Comparison of ENCODE assay signal across 2 cellular contexts in the genomic region with DNA sequence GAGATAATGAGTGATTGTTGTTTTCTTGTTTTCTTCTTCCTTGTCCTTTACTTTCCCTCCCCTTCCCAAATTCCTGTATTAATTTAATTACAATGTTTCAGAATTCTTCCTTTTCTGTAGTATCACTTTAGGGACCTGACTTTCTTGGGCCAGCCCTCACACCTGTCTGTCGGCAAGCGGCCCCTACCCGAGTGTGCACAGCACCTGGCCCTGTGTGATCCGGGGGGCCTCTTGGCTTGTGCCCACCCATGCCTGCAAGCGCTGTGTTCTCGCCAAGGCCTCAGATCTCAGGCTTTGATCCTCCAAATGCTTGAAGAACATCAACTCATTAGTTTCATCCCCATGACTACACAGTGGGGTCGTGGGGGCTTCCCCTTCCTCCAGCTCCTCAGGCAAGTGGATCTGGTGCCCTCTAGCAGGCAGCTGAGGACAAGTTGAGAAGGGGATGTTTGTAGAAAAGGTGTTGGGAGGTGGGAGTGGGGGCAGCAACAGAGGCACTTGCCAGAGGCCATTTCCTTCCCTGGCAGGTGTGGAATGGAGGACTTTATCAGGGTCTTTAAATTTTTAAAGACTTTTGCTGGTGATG.
TF ChIP-seq lines count a peak whose summit lies in the region.

No MANE protein-coding gene starts in this region.

TF ChIP-seq in HCT116, 20 proteins besides CTCF, POLR2A, EP300 and RAD21:
- TF ChIP-seq EZH2phosphoT487 (IDR thresholded peaks at IDR 0.05; ENCODE audit: borderline replicate concordance) (no peak), YY1 (IDR thresholded peaks at IDR 0.05; ENCODE audit: extremely low read depth, insufficient replicate concordance, low read depth, low read length) (no peak), SP1 (IDR thresholded peaks at IDR 0.05; ENCODE audit: low read depth) (no peak), ZFX (IDR thresholded peaks at IDR 0.05) (no peak), EGR1 (IDR thresholded peaks at IDR 0.05; ENCODE audit: low read depth) (no peak), CBX3 (IDR thresholded peaks at IDR 0.05; ENCODE audit: low read depth) (no peak), SRF (IDR thresholded peaks at IDR 0.05; ENCODE audit: low read depth) (no peak), CEBPB (IDR thresholded peaks at IDR 0.05; ENCODE audit: low read depth) (no peak), POLR2AphosphoS5 (IDR thresholded peaks at IDR 0.05; ENCODE audit: low read depth, low read length) (no peak), SIN3A (IDR thresholded peaks at IDR 0.05; ENCODE audit: low read depth) (no peak), TCF7L2 (IDR thresholded peaks at IDR 0.05; ENCODE audit: borderline replicate concordance, extremely low read depth, insufficient read depth, insufficient read length) (no peak), ZNF274 (IDR thresholded peaks at IDR 0.05; ENCODE audit: low read depth, low read length) (no peak), JUND (IDR thresholded peaks at IDR 0.05) (no peak), FOSL1 (IDR thresholded peaks at IDR 0.05; ENCODE audit: low read depth) (no peak)
- TF ChIP-seq, protein P1, sequence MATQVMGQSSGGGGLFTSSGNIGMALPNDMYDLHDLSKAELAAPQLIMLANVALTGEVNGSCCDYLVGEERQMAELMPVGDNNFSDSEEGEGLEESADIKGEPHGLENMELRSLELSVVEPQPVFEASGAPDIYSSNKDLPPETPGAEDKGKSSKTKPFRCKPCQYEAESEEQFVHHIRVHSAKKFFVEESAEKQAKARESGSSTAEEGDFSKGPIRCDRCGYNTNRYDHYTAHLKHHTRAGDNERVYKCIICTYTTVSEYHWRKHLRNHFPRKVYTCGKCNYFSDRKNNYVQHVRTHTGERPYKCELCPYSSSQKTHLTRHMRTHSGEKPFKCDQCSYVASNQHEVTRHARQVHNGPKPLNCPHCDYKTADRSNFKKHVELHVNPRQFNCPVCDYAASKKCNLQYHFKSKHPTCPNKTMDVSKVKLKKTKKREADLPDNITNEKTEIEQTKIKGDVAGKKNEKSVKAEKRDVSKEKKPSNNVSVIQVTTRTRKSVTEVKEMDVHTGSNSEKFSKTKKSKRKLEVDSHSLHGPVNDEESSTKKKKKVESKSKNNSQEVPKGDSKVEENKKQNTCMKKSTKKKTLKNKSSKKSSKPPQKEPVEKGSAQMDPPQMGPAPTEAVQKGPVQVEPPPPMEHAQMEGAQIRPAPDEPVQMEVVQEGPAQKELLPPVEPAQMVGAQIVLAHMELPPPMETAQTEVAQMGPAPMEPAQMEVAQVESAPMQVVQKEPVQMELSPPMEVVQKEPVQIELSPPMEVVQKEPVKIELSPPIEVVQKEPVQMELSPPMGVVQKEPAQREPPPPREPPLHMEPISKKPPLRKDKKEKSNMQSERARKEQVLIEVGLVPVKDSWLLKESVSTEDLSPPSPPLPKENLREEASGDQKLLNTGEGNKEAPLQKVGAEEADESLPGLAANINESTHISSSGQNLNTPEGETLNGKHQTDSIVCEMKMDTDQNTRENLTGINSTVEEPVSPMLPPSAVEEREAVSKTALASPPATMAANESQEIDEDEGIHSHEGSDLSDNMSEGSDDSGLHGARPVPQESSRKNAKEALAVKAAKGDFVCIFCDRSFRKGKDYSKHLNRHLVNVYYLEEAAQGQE (IDR thresholded peaks at IDR 0.05; ENCODE audit: low read depth): no peak
- TF ChIP-seq, protein P2, sequence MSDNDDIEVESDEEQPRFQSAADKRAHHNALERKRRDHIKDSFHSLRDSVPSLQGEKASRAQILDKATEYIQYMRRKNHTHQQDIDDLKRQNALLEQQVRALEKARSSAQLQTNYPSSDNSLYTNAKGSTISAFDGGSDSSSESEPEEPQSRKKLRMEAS (IDR thresholded peaks at IDR 0.05): no peak
- TF ChIP-seq, protein P3, sequence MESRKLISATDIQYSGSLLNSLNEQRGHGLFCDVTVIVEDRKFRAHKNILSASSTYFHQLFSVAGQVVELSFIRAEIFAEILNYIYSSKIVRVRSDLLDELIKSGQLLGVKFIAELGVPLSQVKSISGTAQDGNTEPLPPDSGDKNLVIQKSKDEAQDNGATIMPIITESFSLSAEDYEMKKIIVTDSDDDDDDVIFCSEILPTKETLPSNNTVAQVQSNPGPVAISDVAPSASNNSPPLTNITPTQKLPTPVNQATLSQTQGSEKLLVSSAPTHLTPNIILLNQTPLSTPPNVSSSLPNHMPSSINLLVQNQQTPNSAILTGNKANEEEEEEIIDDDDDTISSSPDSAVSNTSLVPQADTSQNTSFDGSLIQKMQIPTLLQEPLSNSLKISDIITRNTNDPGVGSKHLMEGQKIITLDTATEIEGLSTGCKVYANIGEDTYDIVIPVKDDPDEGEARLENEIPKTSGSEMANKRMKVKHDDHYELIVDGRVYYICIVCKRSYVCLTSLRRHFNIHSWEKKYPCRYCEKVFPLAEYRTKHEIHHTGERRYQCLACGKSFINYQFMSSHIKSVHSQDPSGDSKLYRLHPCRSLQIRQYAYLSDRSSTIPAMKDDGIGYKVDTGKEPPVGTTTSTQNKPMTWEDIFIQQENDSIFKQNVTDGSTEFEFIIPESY (IDR thresholded peaks at IDR 0.05; ENCODE audit: extremely low read depth, insufficient replicate concordance, low read length): no peak
- TF ChIP-seq, protein P4, sequence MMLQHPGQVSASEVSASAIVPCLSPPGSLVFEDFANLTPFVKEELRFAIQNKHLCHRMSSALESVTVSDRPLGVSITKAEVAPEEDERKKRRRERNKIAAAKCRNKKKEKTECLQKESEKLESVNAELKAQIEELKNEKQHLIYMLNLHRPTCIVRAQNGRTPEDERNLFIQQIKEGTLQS (IDR thresholded peaks at IDR 0.05): no peak
TF ChIP-seq in HCT116: peak in this region for 0.

TF ChIP-seq in H1, 55 proteins besides CTCF, POLR2A, EP300 and RAD21:
- no peak for TF ChIP-seq BACH1 (IDR thresholded peaks at IDR 0.05; ENCODE audit: low read length)
- peak; percentile 36; the same call in 1 of the 2 replicates for TF ChIP-seq YY1 (IDR thresholded peaks at IDR 0.05; ENCODE audit: low read depth, low read length)
